Comparison of ENCODE assay signal across 17 cellular contexts in the genomic region with DNA sequence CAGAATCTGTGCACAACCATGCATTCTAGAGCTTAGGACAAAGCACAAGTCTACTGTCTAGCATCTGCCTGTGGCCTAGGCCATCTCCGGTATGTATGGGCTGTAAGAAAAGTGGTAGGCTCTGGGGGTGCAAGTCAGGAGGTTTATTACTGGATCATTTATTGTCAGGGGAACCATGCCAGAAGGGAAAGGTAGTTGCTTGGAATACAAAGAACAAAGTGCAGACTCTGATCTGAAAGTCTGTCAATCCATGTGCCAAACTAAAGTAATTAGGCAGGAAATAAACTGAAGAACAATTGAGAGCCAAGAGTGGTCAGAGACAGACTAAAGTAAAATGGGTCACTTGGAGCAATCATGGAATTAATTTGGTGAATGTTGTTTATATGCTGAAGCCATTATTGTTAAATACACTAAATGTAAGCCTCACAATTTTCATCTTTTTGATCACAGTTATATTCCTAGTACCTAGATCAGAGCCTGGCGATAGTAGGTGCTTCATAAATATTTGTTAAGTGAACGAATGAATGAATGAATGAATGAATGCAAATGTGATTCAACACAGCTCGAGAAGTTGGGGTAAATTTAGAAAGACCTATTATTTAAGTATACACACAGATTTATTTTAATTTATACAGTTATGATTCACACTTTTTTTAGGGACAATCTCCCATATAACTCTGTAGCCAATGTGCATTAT.
"Had no signal": no experiment of that assay in that cellular context is flagged by ENCODE, and none has a peak within 500 bp of the region (broad histone marks: within the 10 kb centered on the region; RNA-seq: fewer than 3 reads in every experiment).

No MANE protein-coding gene starts in this region.

- H3K36me3 ChIP-seq: esophagus muscularis mucosa, gastrocnemius medialis, lower lobe of right lung, right atrium auricular region, tibial artery, upper lobe of left lung, uterus had no signal

- FAIRE-seq: kidney had no signal

- H3K27me3 ChIP-seq: esophagus muscularis mucosa, gastrocnemius medialis, right atrium auricular region, tibial artery, upper lobe of left lung, uterus had no signal

- ATAC-seq: effector memory CD8-positive, alpha-beta T cell; gastrocnemius medialis; lower lobe of right lung; stimulated activated effector memory CD8-positive, alpha-beta T cell treated with anti-CD3 and anti-CD28 coated beads, Interleukin-12 subunit alpha, Interleukin-12 subunit beta, amount 100 ng/mL, for 72 hours had no signal

- H3K27ac ChIP-seq: epithelial cell of prostate, esophagus muscularis mucosa, gastrocnemius medialis, lower lobe of right lung, right atrium auricular region, tibial artery, upper lobe of left lung, uterus had no signal

- H3K4me2 ChIP-seq: smooth muscle cell had no signal

- DNase-seq: effector memory CD8-positive, alpha-beta T cell; gastrocnemius medialis; kidney; lower lobe of right lung; midbrain; naive B cell; posterior cingulate gyrus; stimulated activated CD4-positive, alpha-beta T cell treated with anti-CD3 and anti-CD28 coated beads, Interleukin-4, amount 100 ng/mL, for 1 hour; stimulated activated CD8-positive, alpha-beta memory T cell treated with anti-CD3 and anti-CD28 coated beads, Interleukin-4, amount 100 ng/mL, for 48 hours; tibial artery; upper lobe of left lung; uterus had no signal

- H3K4me3 ChIP-seq: esophagus muscularis mucosa, gastrocnemius medialis, lower lobe of right lung, right atrium auricular region, smooth muscle cell, tibial artery, upper lobe of left lung, uterus had no signal

- H3K9me3 ChIP-seq: esophagus muscularis mucosa, gastrocnemius medialis, lower lobe of right lung, right atrium auricular region, tibial artery, upper lobe of left lung, uterus had no signal

- H3K4me1 ChIP-seq: esophagus muscularis mucosa, lower lobe of right lung, right atrium auricular region, tibial artery, upper lobe of left lung, uterus had no signal
